ENCODE assay signal across 8 cellular contexts in genomic region chr12:56020437-56021189, GRCh38. TPM values are rescaled to one million over a fixed set of nuclear protein-coding genes. Genes with fewer than 3 reads are reported as not detected.
DNase-seq lines count a peak whose midpoint lies in the region; ATAC-seq and TF ChIP-seq lines count a peak whose summit lies in the region.

Gene IKZF4 (plus strand): TSS chr12:56021043. CDS start chr12:56021494, 451 bp downstream.

- CTCF ChIA-PET in activated CD4-positive, alpha-beta T cell treated with anti-CD3 and anti-CD28 coated beads for 36 hours (lab: Charles Lee) = interaction anchor here (0.7 to 2.6 kb wide), 7 partner anchors 9 to 282 kb away, joined by 3 to 10 read pairs (median 5); partner anchors contain the start of gene RAB5B

- H3K9me3 Mint-ChIP-seq in activated CD4-positive, alpha-beta T cell treated with anti-CD3 and anti-CD28 coated beads for 36 hours (ENCODE audit: low read depth) = no peaks in the 10 kb centered on the region
- H3K9me3 Mint-ChIP-seq in activated naive CD8-positive, alpha-beta T cell treated with anti-CD3 and anti-CD28 coated beads for 36 hours = no peaks in the 10 kb centered on the region
- no peaks in the 10 kb centered on the region for H3K9me3 Mint-ChIP-seq in progenitor cell of endocrine pancreas (ENCODE audit: low read depth)

- H3K4me3 Mint-ChIP-seq in activated CD4-positive, alpha-beta T cell treated with anti-CD3 and anti-CD28 coated beads for 36 hours = peak within 1 kb of the TSS; percentile 80
- peak within 1 kb of the TSS; percentile 90 for H3K4me3 Mint-ChIP-seq in activated naive CD8-positive, alpha-beta T cell treated with anti-CD3 and anti-CD28 coated beads for 36 hours
- peak within 1 kb of the TSS; percentile 85 for H3K4me3 Mint-ChIP-seq in progenitor cell of endocrine pancreas (ENCODE audit: low read depth)

- DNase-seq in activated CD4-positive, alpha-beta T cell treated with anti-CD3 and anti-CD28 coated beads for 36 hours = peak; percentile 60
- no peak for DNase-seq in activated CD4-positive, alpha-beta T cell treated with anti-CD3 and anti-CD28 coated beads for 1 hour
- no peak for DNase-seq in activated naive CD8-positive, alpha-beta T cell treated with anti-CD3 and anti-CD28 coated beads for 36 hours
- DNase-seq in right atrium auricular region (ENCODE audit: low spot score) = no peak
- DNase-seq in progenitor cell of endocrine pancreas (ENCODE audit: low spot score, unreplicated experiment) = peak; percentile 42
- DNase-seq in RKO (ENCODE audit: low spot score) = no peak

- H3K4me1 Mint-ChIP-seq in activated CD4-positive, alpha-beta T cell treated with anti-CD3 and anti-CD28 coated beads for 36 hours = peaks cover 24% of the 10 kb centered on the region
- peaks cover 24% of the 10 kb centered on the region for H3K4me1 Mint-ChIP-seq in activated naive CD8-positive, alpha-beta T cell treated with anti-CD3 and anti-CD28 coated beads for 36 hours
- peaks cover 24% of the 10 kb centered on the region for H3K4me1 Mint-ChIP-seq in progenitor cell of endocrine pancreas (ENCODE audit: low read depth)

- H3K27me3 Mint-ChIP-seq in activated CD4-positive, alpha-beta T cell treated with anti-CD3 and anti-CD28 coated beads for 36 hours = no peaks in the 10 kb centered on the region
- no peaks in the 10 kb centered on the region for H3K27me3 Mint-ChIP-seq in activated naive CD8-positive, alpha-beta T cell treated with anti-CD3 and anti-CD28 coated beads for 36 hours
- no peaks in the 10 kb centered on the region for H3K27me3 Mint-ChIP-seq in progenitor cell of endocrine pancreas

- peaks cover 19% of the 10 kb centered on the region for H3K36me3 Mint-ChIP-seq in activated CD4-positive, alpha-beta T cell treated with anti-CD3 and anti-CD28 coated beads for 36 hours (ENCODE audit: low read depth)
- peaks cover 20% of the 10 kb centered on the region for H3K36me3 Mint-ChIP-seq in activated naive CD8-positive, alpha-beta T cell treated with anti-CD3 and anti-CD28 coated beads for 36 hours
- H3K36me3 Mint-ChIP-seq in progenitor cell of endocrine pancreas (ENCODE audit: insufficient read depth) = peaks cover 7% of the 10 kb centered on the region

- H3K4me3 ChIP-seq in right atrium auricular region = peak within 1 kb of the TSS; percentile 25 to 38

- TF ChIP-seq CTCF in right atrium auricular region (IDR thresholded peaks at IDR 0.05) = no peak
- TF ChIP-seq CTCF in progenitor cell of endocrine pancreas (IDR thresholded peaks at IDR 0.05; ENCODE audit: unreplicated experiment) = no peak

- H3K27ac ChIP-seq in right atrium auricular region = peak within 1 kb of the TSS; percentile 48 to 52

- H3K9me3 ChIP-seq in right atrium auricular region = no peaks in the 10 kb centered on the region

- POLR2A ChIA-PET in activated CD4-positive, alpha-beta T cell treated with anti-CD3 and anti-CD28 coated beads for 36 hours (lab: Charles Lee) = interaction anchor here (0.7 kb wide), 1 partner anchor 81 kb away, joined by 5 read pairs; no protein-coding TSS in a partner anchor

- ATAC-seq in activated CD4-positive, alpha-beta T cell treated with anti-CD3 and anti-CD28 coated beads for 36 hours = peak; percentile 48
- no peak for ATAC-seq in HG02588 (IDR thresholded peaks at IDR 0.05; ENCODE audit: unreplicated experiment)
- no peak for ATAC-seq in HG02798 (IDR thresholded peaks at IDR 0.05; ENCODE audit: poor library complexity, unreplicated experiment)

- H3K27ac Mint-ChIP-seq in activated CD4-positive, alpha-beta T cell treated with anti-CD3 and anti-CD28 coated beads for 36 hours = peak within 1 kb of the TSS; percentile 95
- peak within 1 kb of the TSS; percentile 91 for H3K27ac Mint-ChIP-seq in activated naive CD8-positive, alpha-beta T cell treated with anti-CD3 and anti-CD28 coated beads for 36 hours
- peak within 1 kb of the TSS; percentile 99 for H3K27ac Mint-ChIP-seq in progenitor cell of endocrine pancreas

- H3K36me3 ChIP-seq in right atrium auricular region = peaks cover 5% of the 10 kb centered on the region

- H3K27me3 ChIP-seq in right atrium auricular region = no peaks in the 10 kb centered on the region

- H3K4me1 ChIP-seq in right atrium auricular region = peaks cover 0 to 22% of the 10 kb centered on the region in 2 donors

- intact Hi-C loops in activated CD4-positive, alpha-beta T cell treated with anti-CD3 and anti-CD28 coated beads for 36 hours (cut with DNase I, micrococcal nuclease) = loop anchor here (1.0 to 2.0 kb wide), 3 partner anchors 13 to 21 kb away; partner anchors contain the start of gene RPS26 (in 2 of the 2)

RNA-seq across cellular contexts. Expression of gene IKZF4, which starts in this region (rescaled TPM):
- total RNA-seq in activated CD4-positive, alpha-beta T cell treated with anti-CD3 and anti-CD28 coated beads for 36 hours = 10 to 100 TPM; 14.9 to 16.3 TPM
- total RNA-seq in activated naive CD8-positive, alpha-beta T cell treated with anti-CD3 and anti-CD28 coated beads for 36 hours = 10 to 100 TPM; 22.5 to 22.9 TPM
- total RNA-seq in right atrium auricular region = 1 to 10 TPM; 2.6 to 3.9 TPM
- 20.6 and 21.0 TPM in 2 replicates for total RNA-seq in progenitor cell of endocrine pancreas

Comparison
In these comparisons a context has a peak if more than half of its experiments do, and no peak if none do; other contexts are left out.
1. DNase-seq: peak in activated CD4-positive, alpha-beta T cell treated with anti-CD3 and anti-CD28 coated beads for 36 hours (single experiment) and progenitor cell of endocrine pancreas (single experiment); none in activated CD4-positive, alpha-beta T cell treated with anti-CD3 and anti-CD28 coated beads for 1 hour (single experiment), activated naive CD8-positive, alpha-beta T cell treated with anti-CD3 and anti-CD28 coated beads for 36 hours (single experiment), right atrium auricular region (single experiment) and RKO (single experiment).
2. Peak in every context shown above with its lines, with median percentiles within 50 percentile points of each other: H3K27ac Mint-ChIP-seq and H3K4me3 Mint-ChIP-seq.